ENCODE assay signal across 28 cellular contexts in the genomic region with DNA sequence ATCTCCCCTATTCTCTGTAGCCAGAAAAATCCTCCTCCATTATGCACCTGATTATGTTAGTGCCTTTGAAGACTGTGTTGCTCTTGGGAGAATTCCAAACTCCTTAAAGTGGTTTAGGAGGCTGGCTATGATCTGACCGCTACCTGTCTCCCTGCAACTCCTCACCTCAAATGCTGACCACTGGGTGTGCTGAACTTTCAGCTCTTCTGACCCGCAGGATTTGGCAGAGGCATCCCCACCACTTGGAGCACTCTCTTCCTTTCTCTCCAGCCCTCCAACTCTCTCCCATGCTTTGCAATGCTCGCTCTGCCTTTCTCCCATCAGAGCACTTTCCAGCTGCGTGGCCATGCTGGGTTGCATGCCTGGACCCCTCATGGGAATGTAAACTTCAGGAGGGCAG.
"Had no signal": no experiment of that assay in that cellular context is flagged by ENCODE, and none has a peak within 500 bp of the region (broad histone marks: within the 10 kb centered on the region; RNA-seq: fewer than 3 reads in every experiment).

No MANE protein-coding gene starts in this region.

- H3K36me3 ChIP-seq: colonic mucosa, esophagus squamous epithelium, ovary, prostate gland, sigmoid colon, transverse colon, WERI-Rb-1 had no signal

- H3K27me3 Mint-ChIP-seq: activated naive CD8-positive, alpha-beta T cell had no signal

- DNase-seq: activated CD4-positive, alpha-beta T cell treated with anti-CD3 and anti-CD28 coated beads, Interleukin-2, amount 50 U/mL, for 48 hours; activated CD8-positive, alpha-beta memory T cell treated with anti-CD3 and anti-CD28 coated beads for 24 hours; activated effector memory CD4-positive, alpha-beta T cell treated with Interleukin-2 at 50 U/mL for 16 hours; activated naive CD4-positive, alpha-beta T cell treated with Interleukin-2 at 50 U/mL for 16 hours; anterior cingulate cortex; cerebellar nuclear complex; colonic mucosa; effector CD8-positive, alpha-beta T cell; esophagus squamous epithelium; hippocampal formation; left cardiac atrium; left ventricle myocardium superior; naive B cell; nephron progenitor cell; ovary; retina; sigmoid colon; small intestine; stimulated activated CD4-positive, alpha-beta T cell treated with anti-CD3 and anti-CD28 coated beads, Interleukin-2, amount 100 ng/mL, for 24 hours; stimulated activated naive CD4-positive, alpha-beta T cell; T1000; transverse colon; WERI-Rb-1 had no signal

- H3K4me3 Mint-ChIP-seq: activated naive CD8-positive, alpha-beta T cell; nephron progenitor cell; T-helper 1 cell treated with Interleukin-12 subunit alpha and Interleukin-12 subunit beta and Interleukin-4 antibody, amounts not matched to agents 30 μg/mL and 1 μg/mL, for 36 hours had no signal

- H3K4me1 Mint-ChIP-seq: naive B cell had no signal

- H3K9me3 Mint-ChIP-seq: T-helper 1 cell treated with Interleukin-12 subunit alpha and Interleukin-12 subunit beta and Interleukin-4 antibody, amounts not matched to agents 30 μg/mL and 1 μg/mL, for 36 hours had no signal

- H3K36me3 Mint-ChIP-seq: activated naive CD8-positive, alpha-beta T cell; naive B cell had no signal

- H3K9me3 ChIP-seq: colonic mucosa, esophagus squamous epithelium, ovary, prostate gland, sigmoid colon, transverse colon had no signal

- H3K27me3 ChIP-seq: colonic mucosa, esophagus squamous epithelium, ovary, sigmoid colon, transverse colon had no signal

- H3K27ac ChIP-seq: colonic mucosa, epithelial cell of prostate, esophagus squamous epithelium, ovary, prostate gland, sigmoid colon, transverse colon, WERI-Rb-1 had no signal

- H3K4me3 ChIP-seq: colonic mucosa, esophagus squamous epithelium, ovary, prostate gland, sigmoid colon, transverse colon had no signal

- H3K4me1 ChIP-seq: colonic mucosa, prostate gland had no signal

- ATAC-seq: activated CD4-positive, CD25-positive, alpha-beta regulatory T cell treated with anti-CD3 and anti-CD28 coated beads, Interleukin-2, amount 50 U/mL, for 24 hours; left cardiac atrium; left ventricle myocardium superior had no signal

- H3K27ac Mint-ChIP-seq: activated naive CD8-positive, alpha-beta T cell; nephron progenitor cell; T-helper 1 cell treated with Interleukin-12 subunit alpha and Interleukin-12 subunit beta and Interleukin-4 antibody, amounts not matched to agents 30 μg/mL and 1 μg/mL, for 36 hours had no signal
